2 cellular contexts compared by ENCODE assay signal in genomic region chr17:47725446-47726109, GRCh38.
TF ChIP-seq lines count a peak whose summit lies in the region.

No MANE protein-coding gene starts in this region.

TF ChIP-seq in HCT116, 20 proteins besides CTCF, POLR2A, EP300 and RAD21:
- TF ChIP-seq MAX (IDR thresholded peaks at IDR 0.05) (no peak), ZNF274 (IDR thresholded peaks at IDR 0.05; ENCODE audit: low read depth, low read length) (no peak), REST (IDR thresholded peaks at IDR 0.05; ENCODE audit: low read depth) (no peak), SIN3A (IDR thresholded peaks at IDR 0.05; ENCODE audit: low read depth) (no peak), SRF (IDR thresholded peaks at IDR 0.05; ENCODE audit: low read depth) (no peak), ZFX (IDR thresholded peaks at IDR 0.05) (no peak), EGR1 (IDR thresholded peaks at IDR 0.05; ENCODE audit: low read depth) (no peak), ELF1 (IDR thresholded peaks at IDR 0.05; ENCODE audit: borderline replicate concordance, low read depth) (no peak), SP1 (IDR thresholded peaks at IDR 0.05; ENCODE audit: low read depth) (no peak), CBX3 (IDR thresholded peaks at IDR 0.05; ENCODE audit: low read depth) (no peak), FOSL1 (IDR thresholded peaks at IDR 0.05; ENCODE audit: low read depth) (no peak), EZH2phosphoT487 (IDR thresholded peaks at IDR 0.05; ENCODE audit: borderline replicate concordance) (no peak), YY1 (IDR thresholded peaks at IDR 0.05; ENCODE audit: extremely low read depth, insufficient replicate concordance, low read depth, low read length) (no peak), ATF3 (IDR thresholded peaks at IDR 0.05) (no peak), POLR2AphosphoS5 (IDR thresholded peaks at IDR 0.05; ENCODE audit: low read depth, low read length) (no peak), ZBTB33 (IDR thresholded peaks at IDR 0.05; ENCODE audit: extremely low read depth, insufficient replicate concordance, low read length) (no peak), JUND (IDR thresholded peaks at IDR 0.05) (no peak)

TF ChIP-seq in GM12878, 131 proteins besides CTCF, POLR2A, EP300 and RAD21:
- TF ChIP-seq REST (IDR thresholded peaks at IDR 0.05; ENCODE audit: low read depth, low read length): peak; percentile 54; the same call in 1 of the 2 replicates
- TF ChIP-seq SPI1 (IDR thresholded peaks at IDR 0.05; ENCODE audit: borderline replicate concordance, insufficient read depth, low read depth, low read length): no peak
